7 cellular contexts compared by ENCODE assay signal in genomic region chr7:767941-768729, GRCh38. TPM values are rescaled to one million over a fixed set of nuclear protein-coding genes. Genes with fewer than 3 reads are reported as not detected.
DNase-seq lines count a peak whose midpoint lies in the region; FAIRE-seq and TF ChIP-seq lines count a peak whose summit lies in the region.

No MANE protein-coding gene starts in this region.

- FAIRE-seq in HTR-8/SVneo (lab: Jason Lieb, UNC): peak; percentile 52

- POLR2A ChIA-PET in HEK293T (lab: Yijun Ruan, JAX): no interaction called here

- DNase-seq in HTR-8/SVneo (ENCODE audit: insufficient read length, low spot score) (no peak), fibroblast of gingiva (ENCODE audit: low read depth) (peak; percentile 53), T-helper 9 cell (no peak), posterior vena cava (ENCODE audit: low spot score) (no peak), HEK293T (ENCODE audit: extremely low spot score) (no peak)
- peak; percentile 60 for DNase-seq in stimulated activated CD4-positive, alpha-beta T cell treated with anti-CD3 and anti-CD28 coated beads, Interleukin-1b, Interleukin-23, amount 100 ng/mL, for 48 hours

- CTCF ChIA-PET in HEK293T (lab: Yijun Ruan, JAX): interaction anchor here (0.6 kb wide), 4 partner anchors 10 to 226 kb away, joined by 3 to 4 read pairs (median 3); no protein-coding TSS in a partner anchor

- intact Hi-C loops in posterior vena cava (cut with DNase I): no loop called here

TF ChIP-seq in PFSK-1, 5 proteins besides CTCF, POLR2A, EP300 and RAD21:
- no peak for TF ChIP-seq REST (IDR thresholded peaks at IDR 0.05; ENCODE audit: insufficient read depth in 1 of 2, low read depth in 2 of 2, low read length in 2 of 2)
- TF ChIP-seq POLR2AphosphoS5 (IDR thresholded peaks at IDR 0.05; ENCODE audit: low read depth, low read length): peak; percentile 57; the same call in 1 of the 2 replicates
- peak; percentile 23; the same call in 1 of the 2 replicates for TF ChIP-seq SIN3A (IDR thresholded peaks at IDR 0.05; ENCODE audit: borderline replicate concordance, insufficient read depth, low read length)
TF ChIP-seq in PFSK-1: peak in this region for 2.

TF ChIP-seq in HEK293T, 16 proteins besides CTCF, POLR2A, EP300 and RAD21:
- TF ChIP-seq SUZ12 (IDR thresholded peaks at IDR 0.05): no peak
- TF ChIP-seq ELF4 (IDR thresholded peaks at IDR 0.05): no peak
- no peak for TF ChIP-seq CTBP1 (IDR thresholded peaks at IDR 0.05; ENCODE audit: borderline replicate concordance)
- TF ChIP-seq HDGF (IDR thresholded peaks at IDR 0.05; ENCODE audit: borderline replicate concordance): no peak
- TF ChIP-seq FOXK2 (IDR thresholded peaks at IDR 0.05): no peak
- no peak for TF ChIP-seq LEF1 (IDR thresholded peaks at IDR 0.05; ENCODE audit: borderline replicate concordance)

RNA-seq across cellular contexts. Expression of gene PRKAR1B, which starts 41.1 kb away (rescaled TPM):
- 26.3 TPM for polyA plus RNA-seq in PFSK-1 (2012; ENCODE audit: insufficient read length, low read depth)
- 10 to 100 TPM; 10.1 TPM for total RNA-seq in posterior vena cava

RNA-seq across cellular contexts. Expression of gene DNAAF5, which starts 41.6 kb away (rescaled TPM):
- 61.1 TPM for polyA plus RNA-seq in PFSK-1 (2012; ENCODE audit: insufficient read length, low read depth)
- 10 to 100 TPM; 12.6 to 16.9 TPM for total RNA-seq in posterior vena cava

Comparison
In these comparisons a context has a peak if more than half of its experiments do, and no peak if none do; other contexts are left out.
1. DNase-seq: peak in fibroblast of gingiva (single experiment) and stimulated activated CD4-positive, alpha-beta T cell treated with anti-CD3 and anti-CD28 coated beads, Interleukin-1b, Interleukin-23, amount 100 ng/mL, for 48 hours (single experiment); none in HTR-8/SVneo (single experiment), T-helper 9 cell (single experiment), posterior vena cava (single experiment) and HEK293T (single experiment).